In genomic region chr6:145736854-145737181, GRCh38 we compare ENCODE assay signal across 8 cellular contexts. TPM values are rescaled to one million over a fixed set of nuclear protein-coding genes. Genes with fewer than 3 reads are reported as not detected.
DNase-seq lines count a peak whose midpoint lies in the region; ATAC-seq lines count a peak whose summit lies in the region.

No MANE protein-coding gene starts in this region.

- no peak overlapping the region for H3K4me3 Mint-ChIP-seq in activated T-helper 2 cell treated with anti-CD3 and anti-CD28 coated beads, Interferon-gamma antibody, Interleukin-2, Interleukin-4, amounts not matched to agents 10 μg/mL and 5 μg/mL and 100 μg/mL, durations not matched to agents 14 hours and 24 hours and 36 hours (ENCODE audit: low read depth)
- peak overlapping the region; percentile 15 for H3K4me3 Mint-ChIP-seq in stimulated activated memory B cell treated with anti-CD40 and anti-IgM and Interleukin-4, amounts not matched to agents 10 μg/mL and 1 μg/mL and 100 μg/mL, for 72 hours

- no peak for ATAC-seq in stimulated activated memory B cell treated with anti-CD40 and anti-IgM and Interleukin-4, amounts not matched to agents 10 μg/mL and 1 μg/mL and 100 μg/mL, for 72 hours

- peaks cover 3% of the 10 kb centered on the region for H3K36me3 Mint-ChIP-seq in activated T-helper 2 cell treated with anti-CD3 and anti-CD28 coated beads, Interferon-gamma antibody, Interleukin-2, Interleukin-4, amounts not matched to agents 10 μg/mL and 5 μg/mL and 100 μg/mL, durations not matched to agents 14 hours and 24 hours and 36 hours (ENCODE audit: low read depth)
- no peaks in the 10 kb centered on the region for H3K36me3 Mint-ChIP-seq in stimulated activated memory B cell treated with anti-CD40 and anti-IgM and Interleukin-4, amounts not matched to agents 10 μg/mL and 1 μg/mL and 100 μg/mL, for 72 hours

- peak overlapping the region; percentile 98 for H3K27ac Mint-ChIP-seq in activated T-helper 2 cell treated with anti-CD3 and anti-CD28 coated beads, Interferon-gamma antibody, Interleukin-2, Interleukin-4, amounts not matched to agents 10 μg/mL and 5 μg/mL and 100 μg/mL, durations not matched to agents 14 hours and 24 hours and 36 hours
- H3K27ac Mint-ChIP-seq in stimulated activated memory B cell treated with anti-CD40 and anti-IgM and Interleukin-4, amounts not matched to agents 10 μg/mL and 1 μg/mL and 100 μg/mL, for 72 hours, result peak overlapping the region; percentile 97

- peaks cover 7% of the 10 kb centered on the region for H3K9me3 Mint-ChIP-seq in activated T-helper 2 cell treated with anti-CD3 and anti-CD28 coated beads, Interferon-gamma antibody, Interleukin-2, Interleukin-4, amounts not matched to agents 10 μg/mL and 5 μg/mL and 100 μg/mL, durations not matched to agents 14 hours and 24 hours and 36 hours
- peaks cover 3% of the 10 kb centered on the region for H3K9me3 Mint-ChIP-seq in stimulated activated memory B cell treated with anti-CD40 and anti-IgM and Interleukin-4, amounts not matched to agents 10 μg/mL and 1 μg/mL and 100 μg/mL, for 72 hours

- H3K27me3 Mint-ChIP-seq in activated T-helper 2 cell treated with anti-CD3 and anti-CD28 coated beads, Interferon-gamma antibody, Interleukin-2, Interleukin-4, amounts not matched to agents 10 μg/mL and 5 μg/mL and 100 μg/mL, durations not matched to agents 14 hours and 24 hours and 36 hours (ENCODE audit: low read depth), result no peaks in the 10 kb centered on the region
- no peaks in the 10 kb centered on the region for H3K27me3 Mint-ChIP-seq in stimulated activated memory B cell treated with anti-CD40 and anti-IgM and Interleukin-4, amounts not matched to agents 10 μg/mL and 1 μg/mL and 100 μg/mL, for 72 hours

- peaks cover 15% of the 10 kb centered on the region for H3K4me1 Mint-ChIP-seq in activated T-helper 2 cell treated with anti-CD3 and anti-CD28 coated beads, Interferon-gamma antibody, Interleukin-2, Interleukin-4, amounts not matched to agents 10 μg/mL and 5 μg/mL and 100 μg/mL, durations not matched to agents 14 hours and 24 hours and 36 hours (ENCODE audit: low read depth)
- no peaks in the 10 kb centered on the region for H3K4me1 Mint-ChIP-seq in stimulated activated memory B cell treated with anti-CD40 and anti-IgM and Interleukin-4, amounts not matched to agents 10 μg/mL and 1 μg/mL and 100 μg/mL, for 72 hours

- DNase-seq in HT-29 (ENCODE audit: low spot score) (peak; percentile 15), iris pigment epithelial cell (ENCODE audit: low read depth) (peak; percentile 24), T-helper 1 cell (no peak), posterior vena cava (ENCODE audit: low spot score) (no peak)
- no peak for DNase-seq in activated T-helper 2 cell treated with anti-CD3 and anti-CD28 coated beads, Interferon-gamma antibody, Interleukin-2, Interleukin-4, amounts not matched to agents 10 μg/mL and 5 μg/mL and 100 μg/mL, durations not matched to agents 14 hours and 24 hours and 36 hours (ENCODE audit: low spot score)
- no peak for DNase-seq in activated effector memory CD4-positive, alpha-beta T cell treated with anti-CD3 and anti-CD28 coated beads, Interleukin-2, amount 50 U/mL, for 16 hours
- DNase-seq in stimulated activated CD4-positive, alpha-beta T cell treated with anti-CD3 and anti-CD28 coated beads, Interleukin-4, amount 100 ng/mL, for 1 hour, result no peak

- intact Hi-C loops in activated T-helper 2 cell treated with anti-CD3 and anti-CD28 coated beads, Interferon-gamma antibody, Interleukin-2, Interleukin-4, amounts not matched to agents 10 μg/mL and 5 μg/mL and 100 μg/mL, durations not matched to agents 14 hours and 24 hours and 36 hours (cut with micrococcal nuclease), result loop anchor here (10.0 kb wide), 1 partner anchor 1468 kb away; the partner anchor contains the start of gene STXBP5
- intact Hi-C loops in posterior vena cava (cut with DNase I), result loop anchor here (2.0 to 10.0 kb wide), 2 partner anchors 78 kb away; partner anchors contain the start of gene FBXO30 (in 2 of the 2)

RNA-seq across cellular contexts. Expression of gene EPM2A, which starts 1.5 kb away (rescaled TPM):
- 2.7 and 5.0 TPM in 2 replicates for total RNA-seq in HT-29 (2014; rRNA removed; shearing (Covaris generic))
- total RNA-seq in activated T-helper 2 cell treated with anti-CD3 and anti-CD28 coated beads, Interferon-gamma antibody, Interleukin-2, Interleukin-4, amounts not matched to agents 10 μg/mL and 5 μg/mL and 100 μg/mL, durations not matched to agents 14 hours and 24 hours and 36 hours, result 6.4 TPM in 2 replicates
- total RNA-seq in posterior vena cava, result 10 to 100 TPM; 24.4 to 24.5 TPM

Comparison
In these comparisons a context has a peak if more than half of its experiments do, and no peak if none do; other contexts are left out.
1. DNase-seq: peak in HT-29 (single experiment) and iris pigment epithelial cell (single experiment); none in activated T-helper 2 cell treated with anti-CD3 and anti-CD28 coated beads, Interferon-gamma antibody, Interleukin-2, Interleukin-4, amounts not matched to agents 10 μg/mL and 5 μg/mL and 100 μg/mL, durations not matched to agents 14 hours and 24 hours and 36 hours (single experiment), T-helper 1 cell (0 of 5), activated effector memory CD4-positive, alpha-beta T cell treated with anti-CD3 and anti-CD28 coated beads, Interleukin-2, amount 50 U/mL, for 16 hours (single experiment), posterior vena cava (single experiment) and stimulated activated CD4-positive, alpha-beta T cell treated with anti-CD3 and anti-CD28 coated beads, Interleukin-4, amount 100 ng/mL, for 1 hour (single experiment).